11 cellular contexts compared by ENCODE assay signal in the genomic region with DNA sequence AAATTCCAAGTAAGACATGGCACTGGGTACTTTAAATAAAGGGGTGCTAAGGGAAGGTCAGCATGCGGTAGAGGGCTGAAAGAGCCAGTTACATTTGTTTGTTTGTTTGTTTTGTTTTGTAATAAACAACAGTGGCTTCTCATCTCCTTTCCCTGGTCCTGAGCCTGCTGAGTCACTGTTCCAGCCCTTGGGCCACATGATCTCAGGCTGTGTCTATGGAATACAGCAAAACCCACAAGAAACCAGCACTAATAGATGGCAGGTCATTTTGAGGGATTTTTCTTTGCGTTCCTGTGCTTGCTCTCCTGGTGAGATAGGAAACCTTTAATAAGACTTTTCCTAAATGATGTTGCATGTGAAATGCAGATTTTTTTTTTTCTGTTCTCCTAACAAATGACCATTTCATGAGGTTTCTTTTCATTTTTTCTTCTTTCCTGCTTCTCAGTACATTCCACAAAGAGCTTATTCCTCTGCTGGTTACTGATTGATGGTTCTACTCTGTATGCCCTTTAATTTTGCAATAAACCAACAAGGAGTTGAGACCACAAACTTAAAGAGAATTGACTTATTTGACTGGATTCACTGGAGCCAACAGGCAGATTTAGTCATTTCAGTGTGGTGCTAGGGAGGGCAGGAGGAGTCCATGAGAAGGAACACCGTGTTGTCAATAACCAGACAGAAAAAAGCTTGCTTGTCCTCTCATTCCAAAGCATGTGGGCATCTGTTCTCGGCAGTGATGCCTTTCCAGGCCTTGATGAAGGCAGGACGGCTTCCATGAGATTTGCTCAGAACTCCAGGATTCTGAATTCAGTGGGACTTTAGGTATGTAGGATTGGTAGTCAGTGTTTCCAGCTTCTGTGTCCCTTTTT.
DNase-seq lines count a peak whose midpoint lies in the region; ATAC-seq, FAIRE-seq and TF ChIP-seq lines count a peak whose summit lies in the region.
"Had no signal": no experiment of that assay in that cellular context is flagged by ENCODE, and none has a peak within 500 bp of the region (broad histone marks: within the 10 kb centered on the region; RNA-seq: fewer than 3 reads in every experiment).

No MANE protein-coding gene starts in this region.

- H3K27me3 ChIP-seq in K562 (ENCODE audit: control insufficient read depth in 2 of 2, insufficient read depth in 2 of 2, low read length in 2 of 2): no peaks in the 10 kb centered on the region

- no TSS peak for BruUV-seq in K562 (replicated peaks; lab: Mats Ljungman, UMichigan)

- DNase-seq in AG20443 (ENCODE audit: low spot score): peak; percentile 69
- peak; percentile 54 for DNase-seq in HPDE6-E6E7 (ENCODE audit: extremely low spot score)
- peak; percentile 12 to 37 (median 16) for DNase-seq in K562 (ENCODE audit: extremely low read depth in 1 of 4, low spot score in 3 of 4)
- DNase-seq in D721Med (ENCODE audit: insufficient read length, low spot score): no peak
- no peak for DNase-seq in retina
- DNase-seq in activated CD4-positive, alpha-beta memory T cell treated with anti-CD3 and anti-CD28 coated beads for 36 hours: no peak
- DNase-seq: NCI-H1048 had no signal

- H3K4me3 ChIP-seq in K562: no peak overlapping the region
- H3K4me3 ChIP-seq in mesodermal cell (ENCODE audit: extremely low read depth, insufficient read depth, low read length, poor library complexity, severe bottlenecking): no peak overlapping the region

- FAIRE-seq in K562 (lab: Jason Lieb, UNC): peak; percentile 59
- FAIRE-seq in D721Med (lab: Jason Lieb, UNC): no peak
- FAIRE-seq: endometrium had no signal

- TF ChIP-seq RAD21 in K562 (CRISPR knock-in tag; conservative IDR thresholded peaks at IDR 0.05 in 1 of 2, IDR thresholded peaks at IDR 0.05 in 1 of 2): no peak

- no peaks in the 10 kb centered on the region for H3K36me3 ChIP-seq in K562 (ENCODE audit: control insufficient read depth, insufficient read depth, low read length)
- H3K36me3 ChIP-seq in mesodermal cell (ENCODE audit: control insufficient read depth, insufficient read depth, low read length): no peaks in the 10 kb centered on the region

- no peak overlapping the region; a peak in 1 of 4 replicates for H3K9ac ChIP-seq in K562 (ENCODE audit: insufficient read depth in 1 of 2, low read depth in 2 of 2, low read length in 2 of 2)

- H2AFZ ChIP-seq in K562 (ENCODE audit: low read depth, low read length): peak overlapping the region; percentile 77

- CTCF ChIA-PET in K562 (lab: Yijun Ruan, JAX; ENCODE audit: low intra/inter-chr PET ratio): no interaction called here
- CTCF ChIA-PET in activated CD4-positive, alpha-beta memory T cell treated with anti-CD3 and anti-CD28 coated beads for 36 hours (lab: Charles Lee): no interaction called here

- ATAC-seq in K562 (peak; percentile 72; the same call in 2 of the 3 replicates), HG03025 (IDR thresholded peaks at IDR 0.05; ENCODE audit: low FRiP score, unreplicated experiment) (no peak)

- H3K36me3 Mint-ChIP-seq in activated CD4-positive, alpha-beta memory T cell treated with anti-CD3 and anti-CD28 coated beads for 36 hours: no peaks in the 10 kb centered on the region

- WGBS in K562 (ENCODE audit: insufficient coverage, low coverage, missing lambda C conversion rate): 61% methylated on average over 4 of the region's 5 CpGs
- 86 to 100% methylated on average over 3 to 4 of the region's 5 CpGs for WGBS in mesodermal cell (ENCODE audit: insufficient coverage in 2 of 2), 2 experiments

- intact Hi-C loops in K562 (cut with micrococcal nuclease): no loop called here
- intact Hi-C loops in activated CD4-positive, alpha-beta memory T cell treated with anti-CD3 and anti-CD28 coated beads for 36 hours (cut with micrococcal nuclease): no loop called here

- H3K9me3 ChIP-seq in K562 (replicated peaks; ENCODE audit: control insufficient read depth, insufficient read depth, low read depth, low read length): no peaks in the 10 kb centered on the region
- no peaks in the 10 kb centered on the region for H3K9me3 ChIP-seq in mesodermal cell (ENCODE audit: control insufficient read depth, low read length)

- no peak overlapping the region for H3K27ac ChIP-seq in K562 (ENCODE audit: extremely low read depth, low read depth, low read length)
- H3K27ac ChIP-seq in mesodermal cell (ENCODE audit: low read depth, low read length, severe bottlenecking): peak overlapping the region; percentile 13
- H3K27ac ChIP-seq: VCaP had no signal

- H3K27me3 Mint-ChIP-seq in activated CD4-positive, alpha-beta memory T cell treated with anti-CD3 and anti-CD28 coated beads for 36 hours: no peaks in the 10 kb centered on the region

- peaks cover 0 to 20% of the 10 kb centered on the region in 2 experiments; a peak in 2 of 5 replicates for H3K4me1 ChIP-seq in K562 (replicated peaks in 1 of 2; ENCODE audit: control insufficient read depth in 2 of 2, insufficient read depth in 2 of 2, low read length in 2 of 2)
- peaks cover 21% of the 10 kb centered on the region for H3K4me1 ChIP-seq in mesodermal cell (ENCODE audit: control insufficient read depth, insufficient read depth, low read length, poor library complexity, severe bottlenecking)

- H3K9me1 ChIP-seq in K562 (ENCODE audit: control insufficient read depth, insufficient read depth, low read length): no peaks in the 10 kb centered on the region

- in situ Hi-C loops in K562 (cut with MboI): no loop called here

- POLR2A ChIA-PET in K562 (lab: Yijun Ruan, JAX): interaction anchor here (0.5 kb wide), 1 partner anchor 508 kb away, joined by 3 read pairs; no protein-coding TSS in a partner anchor
- POLR2A ChIA-PET in activated CD4-positive, alpha-beta memory T cell treated with anti-CD3 and anti-CD28 coated beads for 36 hours (lab: Charles Lee): interaction anchor here (0.5 kb wide), 1 partner anchor 141 kb away, joined by 6 read pairs; no protein-coding TSS in a partner anchor

- TF ChIP-seq CTCF in K562 (IDR thresholded peaks at IDR 0.05 in 2 of 3, conservative IDR thresholded peaks at IDR 0.05 in 1 of 3; ENCODE audit: insufficient read depth in 2 of 3, low read depth in 1 of 3, low read length in 3 of 3) (no peak), D721Med (IDR thresholded peaks at IDR 0.05; ENCODE audit: insufficient read depth, missing control alignments) (no peak)

- H3K4me2 ChIP-seq in K562 (ENCODE audit: insufficient read depth, low read length): no peak overlapping the region

- H3K4me3 Mint-ChIP-seq in activated CD4-positive, alpha-beta memory T cell treated with anti-CD3 and anti-CD28 coated beads for 36 hours: no peak overlapping the region

- H3K27ac Mint-ChIP-seq in activated CD4-positive, alpha-beta memory T cell treated with anti-CD3 and anti-CD28 coated beads for 36 hours: no peak overlapping the region

- TF ChIP-seq POLR2A in K562 (conservative IDR thresholded peaks at IDR 0.05): no peak

- TF ChIP-seq EP300 in K562 (IDR thresholded peaks at IDR 0.05; ENCODE audit: low read length): no peak

- H3K4me1 Mint-ChIP-seq in activated CD4-positive, alpha-beta memory T cell treated with anti-CD3 and anti-CD28 coated beads for 36 hours (ENCODE audit: low read depth): peaks cover 42% of the 10 kb centered on the region

- no peaks in the 10 kb centered on the region for H3K79me2 ChIP-seq in K562 (ENCODE audit: control insufficient read depth, insufficient read depth, low read length)

- H3K9me3 Mint-ChIP-seq in activated CD4-positive, alpha-beta memory T cell treated with anti-CD3 and anti-CD28 coated beads for 36 hours: no peaks in the 10 kb centered on the region

- H4K20me1 ChIP-seq in K562 (replicated peaks; ENCODE audit: control insufficient read depth, insufficient read depth, low read length): no peaks in the 10 kb centered on the region

TF ChIP-seq in K562, 482 proteins besides CTCF, POLR2A, EP300 and RAD21 (continues in another document):
- no peak for TF ChIP-seq CHCHD3 (CRISPR knock-in tag; IDR thresholded peaks at IDR 0.05)
- no peak for TF ChIP-seq FOXK1 (CRISPR knock-in tag; IDR thresholded peaks at IDR 0.05; ENCODE audit: borderline replicate concordance)
- peak; percentile 74 for TF ChIP-seq MAFK (IDR thresholded peaks at IDR 0.05; ENCODE audit: low read length)
- TF ChIP-seq CREBBP (IDR thresholded peaks at IDR 0.05; ENCODE audit: low read depth, low read length): no peak
- TF ChIP-seq, protein P1, sequence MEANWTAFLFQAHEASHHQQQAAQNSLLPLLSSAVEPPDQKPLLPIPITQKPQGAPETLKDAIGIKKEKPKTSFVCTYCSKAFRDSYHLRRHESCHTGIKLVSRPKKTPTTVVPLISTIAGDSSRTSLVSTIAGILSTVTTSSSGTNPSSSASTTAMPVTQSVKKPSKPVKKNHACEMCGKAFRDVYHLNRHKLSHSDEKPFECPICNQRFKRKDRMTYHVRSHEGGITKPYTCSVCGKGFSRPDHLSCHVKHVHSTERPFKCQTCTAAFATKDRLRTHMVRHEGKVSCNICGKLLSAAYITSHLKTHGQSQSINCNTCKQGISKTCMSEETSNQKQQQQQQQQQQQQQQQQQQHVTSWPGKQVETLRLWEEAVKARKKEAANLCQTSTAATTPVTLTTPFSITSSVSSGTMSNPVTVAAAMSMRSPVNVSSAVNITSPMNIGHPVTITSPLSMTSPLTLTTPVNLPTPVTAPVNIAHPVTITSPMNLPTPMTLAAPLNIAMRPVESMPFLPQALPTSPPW (CRISPR knock-in tag; IDR thresholded peaks at IDR 0.05): no peak
- TF ChIP-seq FOSL1 (tag; conservative IDR thresholded peaks at IDR 0.05): 0 out of 2 replicates have a peak, but pooled peaks have one; percentile 19
- TF ChIP-seq NFE2 (IDR thresholded peaks at IDR 0.05; ENCODE audit: low read depth): peak; percentile 89
- no peak for TF ChIP-seq ZFP36 (IDR thresholded peaks at IDR 0.05; ENCODE audit: low read depth, low read length, partially characterized antibody)
- TF ChIP-seq ZNF174 (CRISPR knock-in tag; IDR thresholded peaks at IDR 0.05): no peak

Comparison
In these comparisons a context has a peak if more than half of its experiments do, and no peak if none do; other contexts are left out.
1. DNase-seq: peak in AG20443 (single experiment), HPDE6-E6E7 (single experiment) and K562 (4 of 4); none in D721Med (single experiment), retina (single experiment) and activated CD4-positive, alpha-beta memory T cell treated with anti-CD3 and anti-CD28 coated beads for 36 hours (single experiment).